Comparison of ENCODE assay signal across 15 cellular contexts in the genomic region with DNA sequence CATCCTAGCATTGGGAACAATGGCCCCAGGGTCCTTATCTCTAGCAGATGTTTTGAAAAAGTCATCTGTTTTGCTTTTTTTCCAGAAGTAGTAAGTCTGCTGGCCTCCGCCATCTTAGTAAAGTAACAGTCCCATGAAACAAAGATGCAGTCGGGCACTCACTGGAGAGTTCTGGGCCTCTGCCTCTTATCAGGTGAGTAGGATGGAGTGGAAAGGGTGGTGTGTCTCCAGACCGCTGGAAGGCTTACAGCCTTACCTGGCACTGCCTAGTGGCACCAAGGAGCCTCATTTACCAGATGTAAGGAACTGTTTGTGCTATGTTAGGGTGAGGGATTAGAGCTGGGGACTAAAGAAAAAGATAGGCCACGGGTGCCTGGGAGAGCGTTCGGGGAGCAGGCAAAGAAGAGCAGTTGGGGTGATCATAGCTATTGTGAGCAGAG. TPM values are rescaled to one million over a fixed set of nuclear protein-coding genes. Genes with fewer than 3 reads are reported as not detected.
DNase-seq lines count a peak whose midpoint lies in the region; ATAC-seq and TF ChIP-seq lines count a peak whose summit lies in the region.
"Had no signal": no experiment of that assay in that cellular context is flagged by ENCODE, and none has a peak within 500 bp of the region (broad histone marks: within the 10 kb centered on the region; RNA-seq: fewer than 3 reads in every experiment).

No MANE protein-coding gene starts in this region.

- H3K36me3 ChIP-seq in effector memory CD4-positive, alpha-beta T cell (ENCODE audit: control insufficient read depth, insufficient read depth, low read length): peaks cover 9% of the 10 kb centered on the region

- no peaks in the 10 kb centered on the region for H3K9me3 ChIP-seq in effector memory CD4-positive, alpha-beta T cell (ENCODE audit: control insufficient read depth, low read length)

- H3K27ac ChIP-seq in effector memory CD4-positive, alpha-beta T cell (ENCODE audit: insufficient read depth, low read length, poor library complexity, severe bottlenecking): peak overlapping the region; percentile 86
- H3K27ac ChIP-seq: 22Rv1, HL-60, RWPE1 had no signal

- DNase-seq in T-helper 1 cell (no peak), omental fat pad (ENCODE audit: low spot score) (no peak), NCI-H748 treated with DMSO at 0.1 percent for 48 hours (lab: John Stamatoyannopoulos, UW) (no peak), occipital lobe (lab: John Stamatoyannopoulos, UW) (no peak)
- peak; percentile 51 for DNase-seq in activated CD8-positive, alpha-beta memory T cell treated with anti-CD3 and anti-CD28 coated beads, Interleukin-2, amount 10 ng/mL, durations not matched to agents 7 days and 5 days
- no peak for DNase-seq in effector memory CD4-positive, alpha-beta T cell
- DNase-seq in stimulated activated naive CD8-positive, alpha-beta T cell treated with anti-CD3 and anti-CD28 coated beads, Interleukin-15, Interleukin-2, amounts not matched to agents 100 U/mL and 50 U/mL, for 24 hours: peak; percentile 35
- DNase-seq: midbrain, NCI-H446, retina had no signal

- peaks cover 45% of the 10 kb centered on the region for H3K36me3 Mint-ChIP-seq in T-helper 1 cell treated with Interleukin-12 subunit alpha and Interleukin-12 subunit beta and Interleukin-4 antibody, amounts not matched to agents 30 μg/mL and 1 μg/mL, for 36 hours (ENCODE audit: low read depth)
- peaks cover 44% of the 10 kb centered on the region for H3K36me3 Mint-ChIP-seq in activated CD8-positive, alpha-beta memory T cell treated with anti-CD3 and anti-CD28 coated beads, Interleukin-2, amount 10 ng/mL, durations not matched to agents 7 days and 5 days
- H3K36me3 Mint-ChIP-seq: type B pancreatic cell had no signal

- no peaks in the 10 kb centered on the region for H3K9me3 Mint-ChIP-seq in T-helper 1 cell treated with Interleukin-12 subunit alpha and Interleukin-12 subunit beta and Interleukin-4 antibody, amounts not matched to agents 30 μg/mL and 1 μg/mL, for 36 hours
- H3K9me3 Mint-ChIP-seq in activated CD8-positive, alpha-beta memory T cell treated with anti-CD3 and anti-CD28 coated beads, Interleukin-2, amount 10 ng/mL, durations not matched to agents 7 days and 5 days (ENCODE audit: low read depth): no peaks in the 10 kb centered on the region
- H3K9me3 Mint-ChIP-seq: type B pancreatic cell had no signal

- peak; percentile 59 for ATAC-seq in activated CD8-positive, alpha-beta memory T cell treated with anti-CD3 and anti-CD28 coated beads, Interleukin-2, amount 10 ng/mL, durations not matched to agents 7 days and 5 days
- ATAC-seq in stimulated activated naive CD8-positive, alpha-beta T cell treated with anti-CD3 and anti-CD28 coated beads, Interleukin-15, Interleukin-2, amounts not matched to agents 100 U/mL and 50 U/mL, for 24 hours: peak; percentile 19
- ATAC-seq in omental fat pad (ENCODE audit: low FRiP score): no peak

- peaks cover 33% of the 10 kb centered on the region for H3K4me1 ChIP-seq in effector memory CD4-positive, alpha-beta T cell (ENCODE audit: control insufficient read depth, insufficient read depth, low read length, poor library complexity, severe bottlenecking)

- H3K27me3 ChIP-seq in effector memory CD4-positive, alpha-beta T cell (replicated peaks; ENCODE audit: control insufficient read depth, insufficient read depth, low read length, poor library complexity, severe bottlenecking): no peaks in the 10 kb centered on the region

- peaks cover 47% of the 10 kb centered on the region for H3K4me1 Mint-ChIP-seq in T-helper 1 cell treated with Interleukin-12 subunit alpha and Interleukin-12 subunit beta and Interleukin-4 antibody, amounts not matched to agents 30 μg/mL and 1 μg/mL, for 36 hours (ENCODE audit: low read depth)
- peaks cover 53% of the 10 kb centered on the region for H3K4me1 Mint-ChIP-seq in activated CD8-positive, alpha-beta memory T cell treated with anti-CD3 and anti-CD28 coated beads, Interleukin-2, amount 10 ng/mL, durations not matched to agents 7 days and 5 days

- no peaks in the 10 kb centered on the region for H3K27me3 Mint-ChIP-seq in T-helper 1 cell treated with Interleukin-12 subunit alpha and Interleukin-12 subunit beta and Interleukin-4 antibody, amounts not matched to agents 30 μg/mL and 1 μg/mL, for 36 hours (ENCODE audit: low read depth)
- H3K27me3 Mint-ChIP-seq in activated CD8-positive, alpha-beta memory T cell treated with anti-CD3 and anti-CD28 coated beads, Interleukin-2, amount 10 ng/mL, durations not matched to agents 7 days and 5 days: no peaks in the 10 kb centered on the region

- H3K4me3 ChIP-seq in effector memory CD4-positive, alpha-beta T cell (ENCODE audit: insufficient read depth, low read depth, low read length, poor library complexity, severe bottlenecking): peak overlapping the region; percentile 60

- peak overlapping the region; percentile 100 for H3K4me3 Mint-ChIP-seq in T-helper 1 cell treated with Interleukin-12 subunit alpha and Interleukin-12 subunit beta and Interleukin-4 antibody, amounts not matched to agents 30 μg/mL and 1 μg/mL, for 36 hours
- H3K4me3 Mint-ChIP-seq in activated CD8-positive, alpha-beta memory T cell treated with anti-CD3 and anti-CD28 coated beads, Interleukin-2, amount 10 ng/mL, durations not matched to agents 7 days and 5 days: peak overlapping the region; percentile 91
- H3K4me3 Mint-ChIP-seq: type B pancreatic cell had no signal

- peak overlapping the region; percentile 99 for H3K27ac Mint-ChIP-seq in T-helper 1 cell treated with Interleukin-12 subunit alpha and Interleukin-12 subunit beta and Interleukin-4 antibody, amounts not matched to agents 30 μg/mL and 1 μg/mL, for 36 hours
- peak overlapping the region; percentile 99 for H3K27ac Mint-ChIP-seq in activated CD8-positive, alpha-beta memory T cell treated with anti-CD3 and anti-CD28 coated beads, Interleukin-2, amount 10 ng/mL, durations not matched to agents 7 days and 5 days
- H3K27ac Mint-ChIP-seq: type B pancreatic cell had no signal

- TF ChIP-seq CTCF in omental fat pad (IDR thresholded peaks at IDR 0.05): no peak

- CTCF ChIA-PET in activated CD8-positive, alpha-beta memory T cell treated with anti-CD3 and anti-CD28 coated beads, Interleukin-2, amount 10 ng/mL, durations not matched to agents 7 days and 5 days (lab: Charles Lee): interaction anchor here (1.0 to 4.0 kb wide), 8 partner anchors 9 to 133 kb away, joined by 3 to 32 read pairs (median 6); partner anchors contain the start of gene JAML

RNA-seq across cellular contexts. Expression of gene CD3E, which starts 0.3 kb away (rescaled TPM):
- 100 to 1,000 TPM; 526 to 535 TPM for total RNA-seq in activated CD8-positive, alpha-beta memory T cell treated with anti-CD3 and anti-CD28 coated beads, Interleukin-2, amount 10 ng/mL, durations not matched to agents 7 days and 5 days
- total RNA-seq in omental fat pad (1 to 10 TPM; 2.8 to 4.1 (median 3.0) TPM), occipital lobe (not detected)

RNA-seq across cellular contexts. Expression of gene CD3D, which starts 37.7 kb away (rescaled TPM):
- total RNA-seq in activated CD8-positive, alpha-beta memory T cell treated with anti-CD3 and anti-CD28 coated beads, Interleukin-2, amount 10 ng/mL, durations not matched to agents 7 days and 5 days: 100 to 1,000 TPM; 428 to 526 TPM
- total RNA-seq in omental fat pad (1 to 10 TPM; 1.7 to 3.4 (median 2.6) TPM), occipital lobe (not detected)

RNA-seq across cellular contexts. Expression of gene CD3G, which starts 39.3 kb away (rescaled TPM):
- total RNA-seq in activated CD8-positive, alpha-beta memory T cell treated with anti-CD3 and anti-CD28 coated beads, Interleukin-2, amount 10 ng/mL, durations not matched to agents 7 days and 5 days: 100 to 1,000 TPM; 192 to 218 TPM
- total RNA-seq in omental fat pad (1 to 10 TPM; 1.0 to 2.1 (median 1.6) TPM), occipital lobe (not detected)

RNA-seq across cellular contexts. Expression of gene MPZL2, which starts 40.7 kb away (rescaled TPM):
- total RNA-seq in activated CD8-positive, alpha-beta memory T cell treated with anti-CD3 and anti-CD28 coated beads, Interleukin-2, amount 10 ng/mL, durations not matched to agents 7 days and 5 days: 1 to 10 TPM; 3.0 to 3.2 TPM
- total RNA-seq in omental fat pad (10 to 100 TPM in 3 of 4 donors, 1 to 10 TPM in 1; 6.8 to 56.6 (median 33.6) TPM), occipital lobe (1.4 TPM)

RNA-seq across cellular contexts. Expression of gene MPZL3, which starts 52.7 kb away (rescaled TPM):
- 10 to 100 TPM; 20.4 to 28.4 TPM for total RNA-seq in activated CD8-positive, alpha-beta memory T cell treated with anti-CD3 and anti-CD28 coated beads, Interleukin-2, amount 10 ng/mL, durations not matched to agents 7 days and 5 days
- 1 to 10 TPM; 1.3 to 2.5 (median 2.4) TPM for total RNA-seq in omental fat pad
- total RNA-seq in occipital lobe: 1.6 TPM

Comparison
In these comparisons a context has a peak if more than half of its experiments do, and no peak if none do; other contexts are left out.
1. DNase-seq: peak in activated CD8-positive, alpha-beta memory T cell treated with anti-CD3 and anti-CD28 coated beads, Interleukin-2, amount 10 ng/mL, durations not matched to agents 7 days and 5 days (single experiment) and stimulated activated naive CD8-positive, alpha-beta T cell treated with anti-CD3 and anti-CD28 coated beads, Interleukin-15, Interleukin-2, amounts not matched to agents 100 U/mL and 50 U/mL, for 24 hours (single experiment); none in T-helper 1 cell (0 of 5), effector memory CD4-positive, alpha-beta T cell (0 of 3), omental fat pad (single experiment), NCI-H748 treated with DMSO at 0.1 percent for 48 hours (single experiment) and occipital lobe (single experiment).
2. RNA of gene CD3E, which starts 0.3 kb away (total RNA-seq): 526 to 535 TPM in activated CD8-positive, alpha-beta memory T cell treated with anti-CD3 and anti-CD28 coated beads, Interleukin-2, amount 10 ng/mL, durations not matched to agents 7 days and 5 days; 2.8 to 4.1 TPM in omental fat pad and not detected in occipital lobe (single experiment); every median in the first group is over 100 times any median in the second.
3. RNA of gene CD3D, which starts 37.7 kb away (total RNA-seq): 428 to 526 TPM in activated CD8-positive, alpha-beta memory T cell treated with anti-CD3 and anti-CD28 coated beads, Interleukin-2, amount 10 ng/mL, durations not matched to agents 7 days and 5 days; 1.7 to 3.4 TPM in omental fat pad and not detected in occipital lobe (single experiment); every median in the first group is over 10 times any median in the second.
4. RNA of gene CD3G, which starts 39.3 kb away (total RNA-seq): 192 to 218 TPM in activated CD8-positive, alpha-beta memory T cell treated with anti-CD3 and anti-CD28 coated beads, Interleukin-2, amount 10 ng/mL, durations not matched to agents 7 days and 5 days; 1.0 to 2.1 TPM in omental fat pad and not detected in occipital lobe (single experiment); every median in the first group is over 10 times any median in the second.